22 cellular contexts compared by ENCODE assay signal in genomic region chr6:79261666-79262065, GRCh38.
"Had no signal": no experiment of that assay in that cellular context is flagged by ENCODE, and none has a peak within 500 bp of the region (broad histone marks: within the 10 kb centered on the region; RNA-seq: fewer than 3 reads in every experiment).

No MANE protein-coding gene starts in this region.

- H3K36me3 ChIP-seq: right atrium auricular region, sigmoid colon, stomach, thoracic aorta, transverse colon had no signal

- H3K4me1 Mint-ChIP-seq: naive thymus-derived CD4-positive, alpha-beta T cell; nephron progenitor cell had no signal

- H3K4me3 Mint-ChIP-seq: dendritic cell treated with granulocyte-macrophage colony-stimulating factor and Interleukin-4, amounts not matched to agents 40 ng/mL and 50 ng/mL, for 4 days; naive thymus-derived CD4-positive, alpha-beta T cell; nephron progenitor cell; stimulated activated naive B cell treated with anti-CD40 and anti-IgM and Interleukin-4, amounts not matched to agents 10 μg/mL and 1 μg/mL and 100 μg/mL, for 72 hours had no signal

- H3K27me3 Mint-ChIP-seq: dendritic cell treated with granulocyte-macrophage colony-stimulating factor and Interleukin-4, amounts not matched to agents 40 ng/mL and 50 ng/mL, for 4 days had no signal

- H3K4me3 ChIP-seq: hepatocyte, lung, right atrium auricular region, sigmoid colon, skin epidermis, stomach, thoracic aorta, transverse colon had no signal

- H3K27ac Mint-ChIP-seq: dendritic cell treated with granulocyte-macrophage colony-stimulating factor and Interleukin-4, amounts not matched to agents 40 ng/mL and 50 ng/mL, for 4 days; naive thymus-derived CD4-positive, alpha-beta T cell; nephron progenitor cell had no signal

- H3K9me3 ChIP-seq: sigmoid colon, thoracic aorta, transverse colon had no signal

- H3K4me1 ChIP-seq: foreskin keratinocyte, right atrium auricular region, sigmoid colon, stomach, transverse colon had no signal

- H3K27ac ChIP-seq: foreskin keratinocyte, hepatocyte, right atrium auricular region, sigmoid colon, skin epidermis, stomach, thoracic aorta, transverse colon had no signal

- H3K27me3 ChIP-seq: foreskin keratinocyte, hepatocyte, right atrium auricular region, sigmoid colon, stomach, transverse colon had no signal

- DNase-seq: erythroblast; foreskin keratinocyte; head of caudate nucleus; left colon; left ventricle myocardium superior; mesenchymal stem cell; midbrain; naive thymus-derived CD4-positive, alpha-beta T cell; nephron progenitor cell; sigmoid colon; stimulated activated CD4-positive, alpha-beta T cell treated with anti-CD3 and anti-CD28 coated beads, Interleukin-2, amount 100 ng/mL, for 24 hours; stimulated activated CD4-positive, alpha-beta T cell treated with anti-CD3 and anti-CD28 coated beads, Interleukin-4, amount 100 ng/mL, for 4 hours; stimulated activated naive B cell treated with anti-CD40 and anti-IgM and Interleukin-4, amounts not matched to agents 10 μg/mL and 1 μg/mL and 100 μg/mL, for 72 hours; stomach; substantia nigra; transverse colon had no signal
